ENCODE assay signal across 8 cellular contexts in the genomic region with DNA sequence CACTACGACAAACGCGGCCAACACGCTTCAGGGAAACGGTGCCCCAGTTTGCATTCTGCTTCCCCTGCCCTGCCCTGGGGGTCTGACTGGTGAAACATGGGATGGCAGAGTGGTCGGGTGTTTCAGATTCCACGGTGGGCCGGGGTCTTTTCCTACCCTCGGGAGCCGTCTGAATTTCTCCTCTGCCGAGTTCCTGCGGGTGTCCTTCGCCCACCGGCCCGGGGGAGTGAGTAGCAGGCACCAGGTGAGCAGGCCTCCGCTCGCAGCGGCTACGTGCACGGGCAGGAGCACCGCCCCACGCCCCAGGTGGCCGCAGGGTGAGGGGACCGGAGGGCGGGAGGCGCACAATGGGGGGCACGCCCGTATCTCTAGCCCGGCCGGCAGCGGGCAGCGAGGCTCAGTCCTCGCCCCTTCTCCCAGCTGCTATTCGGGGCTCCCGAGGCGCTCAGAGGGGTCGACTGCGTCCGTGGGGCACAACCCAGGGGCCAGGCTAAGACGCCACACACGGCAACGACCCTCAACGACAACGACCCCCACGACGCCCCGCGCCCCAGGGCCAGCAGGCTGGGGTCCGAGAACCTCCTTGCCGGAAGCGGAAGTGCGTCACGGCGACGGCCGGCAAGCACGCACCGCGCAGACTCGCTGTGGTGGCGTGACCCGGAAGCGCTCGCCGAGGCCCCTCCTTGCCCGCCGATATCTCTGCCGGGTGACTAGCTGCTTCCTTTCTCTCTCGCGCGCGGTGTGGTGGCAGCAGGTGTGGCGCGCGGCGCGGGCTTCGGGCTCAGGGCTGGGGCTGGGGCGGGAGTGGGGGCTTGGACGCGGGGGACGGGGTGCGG. TPM values are rescaled to one million over a fixed set of nuclear protein-coding genes. Genes with fewer than 3 reads are reported as not detected.
DNase-seq lines count a peak whose midpoint lies in the region; ATAC-seq and TF ChIP-seq lines count a peak whose summit lies in the region.

A gene (plus strand): TSS at position 721 of the 836 bp plus-strand sequence. CDS start 236 bp downstream, outside the sequence.

- H3K27me3 ChIP-seq in neural cell (ENCODE audit: insufficient read depth, low read depth, low read length), result no peaks in the 10 kb centered on the region

- CTCF ChIA-PET in RWPE1 (lab: Yijun Ruan, JAX), result interaction anchor here (0.7 to 2.6 kb wide), 4 partner anchors 18 to 81 kb away, joined by 3 to 10 read pairs (median 4); no protein-coding TSS in a partner anchor

- TF ChIP-seq CTCF in RWPE1 (conservative IDR thresholded peaks at IDR 0.05; ENCODE audit: low read depth) (no peak), fibroblast of the aortic adventitia (IDR thresholded peaks at IDR 0.05; ENCODE audit: insufficient read depth, low read length) (no peak), neural cell (IDR thresholded peaks at IDR 0.05; ENCODE audit: poor library complexity, severe bottlenecking) (no peak)

- no peak for TF ChIP-seq RAD21 in neural cell (conservative IDR thresholded peaks at IDR 0.05)

- peak; percentile 96 for ATAC-seq in stimulated activated naive CD8-positive, alpha-beta T cell treated with anti-CD3 and anti-CD28 coated beads, Interleukin-15, amount 100 ng/mL, for 72 hours

- H3K9me2 ChIP-seq in neural cell (ENCODE audit: insufficient read depth, low read length), result no peaks in the 10 kb centered on the region

- no peaks in the 10 kb centered on the region for H3K36me3 ChIP-seq in neural cell (ENCODE audit: insufficient read depth, low read length)

- H2AFZ ChIP-seq in neural cell (ENCODE audit: low read depth, low read length), result peak within 1 kb of the TSS; percentile 73

- peak within 1 kb of the TSS; percentile 94 for H3K27ac Mint-ChIP-seq in stimulated activated naive CD8-positive, alpha-beta T cell treated with anti-CD3 and anti-CD28 coated beads, Interleukin-15, amount 100 ng/mL, for 72 hours

- peaks cover 7 to 8% of the 10 kb centered on the region in 2 donors for H3K9me3 Mint-ChIP-seq in stimulated activated naive CD8-positive, alpha-beta T cell treated with anti-CD3 and anti-CD28 coated beads, Interleukin-15, amount 100 ng/mL, for 72 hours

- peak within 1 kb of the TSS; percentile 91 to 92 for H3K4me3 Mint-ChIP-seq in stimulated activated naive CD8-positive, alpha-beta T cell treated with anti-CD3 and anti-CD28 coated beads, Interleukin-15, amount 100 ng/mL, for 72 hours

- no peaks in the 10 kb centered on the region for H4K20me1 ChIP-seq in neural cell (ENCODE audit: insufficient read depth)

- POLR2A ChIA-PET in RWPE1 (lab: Yijun Ruan, JAX; ENCODE audit: low non-redundant PET), result interaction anchor here (0.5 to 1.5 kb wide), 14 partner anchors 8 to 489 kb away, joined by 3 to 9 read pairs (median 3); no protein-coding TSS in a partner anchor

- H3F3A ChIP-seq in neural cell (ENCODE audit: insufficient read depth, low read length, poor library complexity, severe bottlenecking), result no peaks in the 10 kb centered on the region

- H3K4me1 Mint-ChIP-seq in stimulated activated naive CD8-positive, alpha-beta T cell treated with anti-CD3 and anti-CD28 coated beads, Interleukin-15, amount 100 ng/mL, for 72 hours, result peaks cover 68% of the 10 kb centered on the region

- H3K4me3 ChIP-seq in fibroblast of the aortic adventitia (ENCODE audit: low read depth, low read length) (peak within 1 kb of the TSS; percentile 99), neural cell (ENCODE audit: low read length) (peak within 1 kb of the TSS; percentile 100)

- peak within 1 kb of the TSS; percentile 88 for H3K27ac ChIP-seq in RWPE1
- H3K27ac ChIP-seq in neural cell (ENCODE audit: low read length), result peak within 1 kb of the TSS; percentile 79

- peaks cover 31% of the 10 kb centered on the region for H3K79me2 ChIP-seq in neural cell (replicated peaks; ENCODE audit: insufficient read depth, low read length)

- H3K27me3 Mint-ChIP-seq in stimulated activated naive CD8-positive, alpha-beta T cell treated with anti-CD3 and anti-CD28 coated beads, Interleukin-15, amount 100 ng/mL, for 72 hours, result no peaks in the 10 kb centered on the region

- H3K9me3 ChIP-seq in neural cell (ENCODE audit: low read length), result no peaks in the 10 kb centered on the region

- TF ChIP-seq EP300 in neural cell (conservative IDR thresholded peaks at IDR 0.05; ENCODE audit: poor library complexity, severe bottlenecking), result peak; percentile 37

- DNase-seq in Daoy (ENCODE audit: low read depth) (peak; percentile 96), GOT3 (lab: John Stamatoyannopoulos, UW) (peak; percentile 70), LHCN-M2 (ENCODE audit: low read depth) (peak; percentile 89), RWPE1 (ENCODE audit: low spot score) (peak; percentile 94), fibroblast of the aortic adventitia (ENCODE audit: low read depth) (peak; percentile 85)
- DNase-seq in activated T-helper 9 cell treated with anti-CD3 and anti-CD28 coated beads, Interleukin-2, amount 50 U/mL, for 16 hours (ENCODE audit: low read depth), result peak; percentile 91
- DNase-seq in stimulated activated naive CD8-positive, alpha-beta T cell treated with anti-CD3 and anti-CD28 coated beads, Interleukin-15, amount 100 ng/mL, for 72 hours, result peak; percentile 89 to 94

- H3K9ac ChIP-seq in neural cell (ENCODE audit: low read length), result peak within 1 kb of the TSS; percentile 95

- peak within 1 kb of the TSS; percentile 89 for H3K4me2 ChIP-seq in neural cell (ENCODE audit: low read length)

TF ChIP-seq in neural cell, 6 proteins besides CTCF, POLR2A, EP300 and RAD21:
- no peak for TF ChIP-seq TAF1 (IDR thresholded peaks at IDR 0.05; ENCODE audit: low read depth)
- TF ChIP-seq, protein P1, sequence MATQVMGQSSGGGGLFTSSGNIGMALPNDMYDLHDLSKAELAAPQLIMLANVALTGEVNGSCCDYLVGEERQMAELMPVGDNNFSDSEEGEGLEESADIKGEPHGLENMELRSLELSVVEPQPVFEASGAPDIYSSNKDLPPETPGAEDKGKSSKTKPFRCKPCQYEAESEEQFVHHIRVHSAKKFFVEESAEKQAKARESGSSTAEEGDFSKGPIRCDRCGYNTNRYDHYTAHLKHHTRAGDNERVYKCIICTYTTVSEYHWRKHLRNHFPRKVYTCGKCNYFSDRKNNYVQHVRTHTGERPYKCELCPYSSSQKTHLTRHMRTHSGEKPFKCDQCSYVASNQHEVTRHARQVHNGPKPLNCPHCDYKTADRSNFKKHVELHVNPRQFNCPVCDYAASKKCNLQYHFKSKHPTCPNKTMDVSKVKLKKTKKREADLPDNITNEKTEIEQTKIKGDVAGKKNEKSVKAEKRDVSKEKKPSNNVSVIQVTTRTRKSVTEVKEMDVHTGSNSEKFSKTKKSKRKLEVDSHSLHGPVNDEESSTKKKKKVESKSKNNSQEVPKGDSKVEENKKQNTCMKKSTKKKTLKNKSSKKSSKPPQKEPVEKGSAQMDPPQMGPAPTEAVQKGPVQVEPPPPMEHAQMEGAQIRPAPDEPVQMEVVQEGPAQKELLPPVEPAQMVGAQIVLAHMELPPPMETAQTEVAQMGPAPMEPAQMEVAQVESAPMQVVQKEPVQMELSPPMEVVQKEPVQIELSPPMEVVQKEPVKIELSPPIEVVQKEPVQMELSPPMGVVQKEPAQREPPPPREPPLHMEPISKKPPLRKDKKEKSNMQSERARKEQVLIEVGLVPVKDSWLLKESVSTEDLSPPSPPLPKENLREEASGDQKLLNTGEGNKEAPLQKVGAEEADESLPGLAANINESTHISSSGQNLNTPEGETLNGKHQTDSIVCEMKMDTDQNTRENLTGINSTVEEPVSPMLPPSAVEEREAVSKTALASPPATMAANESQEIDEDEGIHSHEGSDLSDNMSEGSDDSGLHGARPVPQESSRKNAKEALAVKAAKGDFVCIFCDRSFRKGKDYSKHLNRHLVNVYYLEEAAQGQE (IDR thresholded peaks at IDR 0.05; ENCODE audit: borderline replicate concordance), result peak; percentile 57
- TF ChIP-seq EZH2 (IDR thresholded peaks at IDR 0.05; ENCODE audit: borderline replicate concordance, insufficient read depth, low read length, poor library complexity, severe bottlenecking), result no peak
- TF ChIP-seq MXI1 (conservative IDR thresholded peaks at IDR 0.05; ENCODE audit: poor library complexity, severe bottlenecking), result peak; percentile 88
- no peak for TF ChIP-seq SMC3 (conservative IDR thresholded peaks at IDR 0.05; ENCODE audit: poor library complexity)
- peak; percentile 98 for TF ChIP-seq POLR2AphosphoS5 (IDR thresholded peaks at IDR 0.05)
TF ChIP-seq in neural cell: peak in this region for 3.

RNA-seq across cellular contexts. Expression of the gene that starts here (rescaled TPM):
- 1,690 and 2,894 TPM in 2 replicates for total RNA-seq in Daoy (2014; rRNA removed; shearing (Covaris generic))
- total RNA-seq in LHCN-M2 (2014; rRNA removed) (1,447 and 2,174 TPM in 2 replicates), fibroblast of the aortic adventitia (ENCODE audit: low replicate concordance) (754 and 1,887 TPM in 2 replicates)
- 3,622 TPM for polyA plus RNA-seq in LHCN-M2 (2012)
- polyA plus RNA-seq in neural cell, result 1,158 and 1,633 TPM in 2 replicates
- 287 and 358 TPM in 2 replicates for polyA minus RNA-seq in neural cell

Comparison
In these comparisons a context has a peak if more than half of its experiments do, and no peak if none do; other contexts are left out.
1. Peak in every context shown above with its lines: DNase-seq, ATAC-seq, H3K4me3 ChIP-seq and H3K27ac ChIP-seq.